In the genomic region with DNA sequence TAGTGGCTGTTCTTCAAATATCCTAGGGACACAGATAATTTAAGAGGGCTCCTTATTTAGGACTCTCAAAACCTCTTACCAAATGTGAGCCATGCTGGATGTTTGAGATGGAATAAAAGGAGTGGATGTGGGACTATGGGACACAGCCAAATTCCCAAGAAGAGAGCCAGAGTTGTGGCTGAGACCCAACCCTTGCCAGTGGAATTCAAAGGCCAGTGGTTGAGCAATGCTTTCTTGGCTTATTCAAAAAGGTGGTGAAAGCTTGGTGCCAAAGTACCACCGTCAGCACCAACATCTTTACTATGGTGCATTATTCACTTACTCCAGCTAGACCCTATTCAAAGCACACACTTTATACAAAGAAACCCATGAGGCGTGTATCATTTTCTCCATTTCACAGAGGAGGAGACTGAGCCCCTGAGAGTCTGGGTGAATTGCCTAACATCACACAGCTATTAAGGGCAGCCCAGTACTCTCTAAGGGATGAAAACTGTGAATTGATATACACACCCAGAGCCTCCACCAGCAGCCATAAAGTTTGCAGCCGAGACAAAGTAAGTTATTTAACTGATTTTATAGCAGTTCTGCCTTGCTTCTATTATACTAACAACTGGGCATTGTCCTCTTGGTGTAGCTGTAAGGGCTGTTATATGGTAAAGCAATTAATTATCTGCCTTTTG, we compare ENCODE assay signal across 20 cellular contexts.
A peak's percentile ranks its signal among the peaks of the same experiment; 100 is the strongest.
DNase-seq lines count a peak whose midpoint lies in the region; ATAC-seq and TF ChIP-seq lines count a peak whose summit lies in the region.
"Had no signal": no experiment of that assay in that cellular context is flagged by ENCODE, and none has a peak within 500 bp of the region (broad histone marks: within the 10 kb centered on the region; RNA-seq: fewer than 3 reads in every experiment).

No MANE protein-coding gene starts in this region.

- no peak overlapping the region for H3K27ac ChIP-seq in right cardiac atrium (ENCODE audit: low read length)
- no peak overlapping the region for H3K27ac ChIP-seq in fibroblast of lung (ENCODE audit: insufficient read depth, low read length)
- no peak overlapping the region for H3K27ac ChIP-seq in substantia nigra (ENCODE audit: low read depth, low read length, poor library complexity, severe bottlenecking)
- H3K27ac ChIP-seq: A549 had no signal

- H3K4me1 ChIP-seq in right cardiac atrium (ENCODE audit: control insufficient read depth, insufficient read depth, low read length) = no peaks in the 10 kb centered on the region
- peaks cover 12% of the 10 kb centered on the region for H3K4me1 ChIP-seq in fibroblast of lung (ENCODE audit: control insufficient read depth, extremely low read depth, insufficient read depth, low read length)
- H3K4me1 ChIP-seq in mucosa of descending colon (ENCODE audit: low read depth) = peaks cover 9% of the 10 kb centered on the region

- no peaks in the 10 kb centered on the region for H4K20me1 ChIP-seq in fibroblast of lung (ENCODE audit: control insufficient read depth, extremely low read depth, insufficient read depth, low read length)

- no peaks in the 10 kb centered on the region for H3K27me3 ChIP-seq in right cardiac atrium (ENCODE audit: control insufficient read depth, insufficient read depth)
- H3K27me3 ChIP-seq in fibroblast of lung (ENCODE audit: control insufficient read depth, insufficient read depth, low read length) = no peaks in the 10 kb centered on the region

- ATAC-seq in right cardiac atrium = peak; percentile 26 to 54
- ATAC-seq in mucosa of descending colon = peak; percentile 69
- no peak for ATAC-seq in GM19035 (IDR thresholded peaks at IDR 0.05; ENCODE audit: unreplicated experiment)
- ATAC-seq: A549, GM12878, HepG2 had no signal

- TF ChIP-seq CTCF in fibroblast of lung (conservative IDR thresholded peaks at IDR 0.05 in 1 of 2, IDR thresholded peaks at IDR 0.05 in 1 of 2; ENCODE audit: low read depth in 1 of 2, low read length in 2 of 2) (no peak), mucosa of descending colon (IDR thresholded peaks at IDR 0.05) (no peak)

- no peaks in the 10 kb centered on the region for H3K79me2 ChIP-seq in fibroblast of lung (ENCODE audit: control insufficient read depth, insufficient read depth, low read length)

- DNase-seq in right cardiac atrium (peak in 1 of 3 donors; percentile 16), cardiac septum (ENCODE audit: low spot score) (no peak), fibroblast of lung (ENCODE audit: low read depth in 2 of 2) (peak; percentile 39 to 50), mucosa of descending colon (peak in 1 of 3 donors; percentile 38), SIG-M5 (lab: John Stamatoyannopoulos, UW) (no peak), substantia nigra (lab: John Stamatoyannopoulos, UW) (no peak)
- DNase-seq in activated effector memory CD4-positive, alpha-beta T cell treated with anti-CD3 and anti-CD28 coated beads, Interleukin-2, amount 50 U/mL, for 16 hours = no peak
- DNase-seq: Calu3; CD4-positive, CD25-positive, alpha-beta regulatory T cell; GOT3; HFFc6; NCI-H1417; NCI-H2029; NCI-H2171 treated with DMSO at 0.1 percent for 48 hours; NCI-H774; Right ventricle myocardium superior had no signal

- H3K9me3 ChIP-seq in right cardiac atrium (ENCODE audit: control insufficient read depth, low read length) (no peaks in the 10 kb centered on the region), fibroblast of lung (ENCODE audit: control insufficient read depth, insufficient read depth, low read depth, low read length) (no peaks in the 10 kb centered on the region), mucosa of descending colon (no peaks in the 10 kb centered on the region)
- H3K9me3 ChIP-seq: A549 had no signal

- H3K4me3 ChIP-seq in right cardiac atrium (ENCODE audit: low read length) = no peak overlapping the region
- no peak overlapping the region for H3K4me3 ChIP-seq in fibroblast of lung (replicated peaks in 1 of 4; ENCODE audit: control extremely low read depth in 1 of 4, insufficient read depth in 1 of 4, low read depth in 3 of 4, low read length in 4 of 4)
- no peak overlapping the region for H3K4me3 ChIP-seq in mucosa of descending colon
- H3K4me3 ChIP-seq: A549, GM12878 had no signal

- no peak overlapping the region for H2AFZ ChIP-seq in fibroblast of lung (ENCODE audit: low read length)

- H3K4me2 ChIP-seq in fibroblast of lung (ENCODE audit: extremely low read depth, insufficient read depth, low read length) = no peak overlapping the region
- H3K4me2 ChIP-seq: A549 had no signal

- WGBS in right cardiac atrium = 70% methylated on average over 3 of the region's 3 CpGs

- H3K36me3 ChIP-seq in fibroblast of lung (ENCODE audit: control insufficient read depth, insufficient read depth, low read length) = no peaks in the 10 kb centered on the region
- no peaks in the 10 kb centered on the region for H3K36me3 ChIP-seq in mucosa of descending colon (ENCODE audit: low read depth)

- intact Hi-C loops in right cardiac atrium (cut with DNase I) (no loop called here), cardiac septum (cut with DNase I) (no loop called here), mucosa of descending colon (cut with DNase I, micrococcal nuclease) (no loop called here)

- no peak overlapping the region for H3K9ac ChIP-seq in fibroblast of lung (ENCODE audit: insufficient read depth, low read length)

Comparison
In these comparisons a context has a peak if more than half of its experiments do, and no peak if none do; other contexts are left out.
1. DNase-seq: peak in fibroblast of lung (2 of 2); none in cardiac septum (single experiment), SIG-M5 (single experiment), activated effector memory CD4-positive, alpha-beta T cell treated with anti-CD3 and anti-CD28 coated beads, Interleukin-2, amount 50 U/mL, for 16 hours (single experiment) and substantia nigra (0 of 49).